Comparison of ENCODE assay signal across 1 cellular context in the genomic region with DNA sequence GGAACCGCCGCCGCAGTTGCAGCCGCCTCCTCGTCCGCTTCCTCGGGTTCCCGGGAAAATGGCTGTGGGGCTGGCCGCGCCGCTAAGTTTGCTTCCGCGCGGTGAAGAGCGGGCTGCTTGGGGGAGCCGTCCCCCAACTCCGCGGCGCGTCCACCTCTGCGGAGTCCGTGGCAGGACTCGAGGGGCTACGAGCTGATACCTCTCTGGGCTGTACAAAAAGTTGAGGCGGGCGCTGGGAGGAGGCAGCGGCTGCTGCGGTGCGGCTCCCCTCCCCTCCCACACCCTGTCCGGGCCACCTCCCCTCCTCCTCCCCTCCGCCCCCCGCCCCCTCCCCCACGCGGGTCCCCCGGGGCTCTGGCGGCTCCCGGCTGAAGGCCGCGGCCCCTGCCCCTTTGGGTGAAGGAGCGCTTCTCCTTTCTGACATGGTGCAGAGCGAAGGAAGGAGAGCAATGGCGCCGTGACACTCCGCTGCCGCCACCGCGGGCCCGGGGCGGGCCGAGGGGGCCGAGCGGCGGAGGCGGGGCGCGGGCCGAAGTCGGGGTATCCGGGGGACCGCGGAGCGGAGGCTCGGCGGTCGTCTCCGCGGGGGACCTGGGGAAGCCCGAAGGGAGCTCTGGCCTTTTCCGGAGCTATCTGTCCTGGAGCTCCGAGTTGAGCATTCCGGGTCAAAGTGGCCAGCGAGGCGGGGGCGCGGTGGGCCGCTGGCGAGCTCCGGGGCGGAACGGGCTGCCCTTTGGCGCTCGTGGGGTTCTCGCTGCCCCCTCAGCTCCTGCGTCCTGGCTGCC.
TF ChIP-seq lines count a peak whose summit lies in the region.

No MANE protein-coding gene starts in this region.

TF ChIP-seq in HepG2, 621 proteins besides CTCF, POLR2A, EP300 and RAD21 (continues in another document):
- TF ChIP-seq PAF1 (CRISPR knock-in tag; IDR thresholded peaks at IDR 0.05), result no peak
- TF ChIP-seq, protein P1, sequence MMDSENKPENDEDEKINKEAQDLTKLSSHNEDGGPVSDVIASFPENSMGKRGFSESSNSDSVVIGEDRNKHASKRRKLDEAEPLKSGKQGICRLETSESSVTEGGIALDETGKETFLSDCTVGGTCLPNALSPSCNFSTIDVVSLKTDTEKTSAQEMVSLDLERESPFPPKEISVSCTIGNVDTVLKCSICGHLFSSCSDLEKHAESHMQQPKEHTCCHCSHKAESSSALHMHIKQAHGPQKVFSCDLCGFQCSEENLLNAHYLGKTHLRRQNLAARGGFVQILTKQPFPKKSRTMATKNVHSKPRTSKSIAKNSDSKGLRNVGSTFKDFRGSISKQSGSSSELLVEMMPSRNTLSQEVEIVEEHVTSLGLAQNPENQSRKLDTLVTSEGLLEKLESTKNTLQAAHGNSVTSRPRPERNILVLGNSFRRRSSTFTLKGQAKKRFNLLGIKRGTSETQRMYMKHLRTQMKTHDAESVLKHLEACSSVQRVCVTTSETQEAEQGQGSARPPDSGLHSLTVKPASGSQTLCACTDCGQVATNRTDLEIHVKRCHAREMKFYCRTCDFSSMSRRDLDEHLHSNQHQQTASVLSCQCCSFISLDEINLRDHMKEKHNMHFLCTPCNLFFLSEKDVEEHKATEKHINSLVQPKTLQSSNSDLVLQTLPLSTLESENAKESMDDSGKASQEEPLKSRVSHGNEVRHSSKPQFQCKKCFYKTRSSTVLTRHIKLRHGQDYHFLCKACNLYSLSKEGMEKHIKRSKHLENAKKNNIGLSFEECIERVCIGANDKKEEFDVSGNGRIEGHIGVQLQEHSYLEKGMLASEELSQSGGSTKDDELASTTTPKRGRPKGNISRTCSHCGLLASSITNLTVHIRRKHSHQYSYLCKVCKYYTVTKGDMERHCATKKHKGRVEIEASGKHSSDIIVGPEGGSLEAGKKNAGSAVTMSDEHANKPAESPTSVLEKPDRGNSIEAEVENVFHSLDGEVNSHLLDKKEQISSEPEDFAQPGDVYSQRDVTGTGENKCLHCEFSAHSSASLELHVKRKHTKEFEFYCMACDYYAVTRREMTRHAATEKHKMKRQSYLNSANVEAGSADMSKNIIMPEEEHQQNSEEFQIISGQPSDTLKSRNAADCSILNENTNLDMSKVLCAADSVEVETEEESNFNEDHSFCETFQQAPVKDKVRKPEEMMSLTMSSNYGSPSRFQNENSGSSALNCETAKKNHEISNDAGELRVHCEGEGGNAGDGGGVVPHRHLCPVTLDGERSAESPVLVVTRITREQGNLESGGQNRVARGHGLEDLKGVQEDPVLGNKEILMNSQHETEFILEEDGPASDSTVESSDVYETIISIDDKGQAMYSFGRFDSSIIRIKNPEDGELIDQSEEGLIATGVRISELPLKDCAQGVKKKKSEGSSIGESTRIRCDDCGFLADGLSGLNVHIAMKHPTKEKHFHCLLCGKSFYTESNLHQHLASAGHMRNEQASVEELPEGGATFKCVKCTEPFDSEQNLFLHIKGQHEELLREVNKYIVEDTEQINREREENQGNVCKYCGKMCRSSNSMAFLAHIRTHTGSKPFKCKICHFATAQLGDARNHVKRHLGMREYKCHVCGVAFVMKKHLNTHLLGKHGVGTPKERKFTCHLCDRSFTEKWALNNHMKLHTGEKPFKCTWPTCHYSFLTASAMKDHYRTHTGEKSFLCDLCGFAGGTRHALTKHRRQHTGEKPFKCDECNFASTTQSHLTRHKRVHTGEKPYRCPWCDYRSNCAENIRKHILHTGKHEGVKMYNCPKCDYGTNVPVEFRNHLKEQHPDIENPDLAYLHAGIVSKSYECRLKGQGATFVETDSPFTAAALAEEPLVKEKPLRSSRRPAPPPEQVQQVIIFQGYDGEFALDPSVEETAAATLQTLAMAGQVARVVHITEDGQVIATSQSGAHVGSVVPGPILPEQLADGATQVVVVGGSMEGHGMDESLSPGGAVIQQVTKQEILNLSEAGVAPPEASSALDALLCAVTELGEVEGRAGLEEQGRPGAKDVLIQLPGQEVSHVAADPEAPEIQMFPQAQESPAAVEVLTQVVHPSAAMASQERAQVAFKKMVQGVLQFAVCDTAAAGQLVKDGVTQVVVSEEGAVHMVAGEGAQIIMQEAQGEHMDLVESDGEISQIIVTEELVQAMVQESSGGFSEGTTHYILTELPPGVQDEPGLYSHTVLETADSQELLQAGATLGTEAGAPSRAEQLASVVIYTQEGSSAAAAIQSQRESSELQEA (CRISPR knock-in tag; IDR thresholded peaks at IDR 0.05; ENCODE audit: not compliant biosample characterization), result no peak
- TF ChIP-seq, protein P2, sequence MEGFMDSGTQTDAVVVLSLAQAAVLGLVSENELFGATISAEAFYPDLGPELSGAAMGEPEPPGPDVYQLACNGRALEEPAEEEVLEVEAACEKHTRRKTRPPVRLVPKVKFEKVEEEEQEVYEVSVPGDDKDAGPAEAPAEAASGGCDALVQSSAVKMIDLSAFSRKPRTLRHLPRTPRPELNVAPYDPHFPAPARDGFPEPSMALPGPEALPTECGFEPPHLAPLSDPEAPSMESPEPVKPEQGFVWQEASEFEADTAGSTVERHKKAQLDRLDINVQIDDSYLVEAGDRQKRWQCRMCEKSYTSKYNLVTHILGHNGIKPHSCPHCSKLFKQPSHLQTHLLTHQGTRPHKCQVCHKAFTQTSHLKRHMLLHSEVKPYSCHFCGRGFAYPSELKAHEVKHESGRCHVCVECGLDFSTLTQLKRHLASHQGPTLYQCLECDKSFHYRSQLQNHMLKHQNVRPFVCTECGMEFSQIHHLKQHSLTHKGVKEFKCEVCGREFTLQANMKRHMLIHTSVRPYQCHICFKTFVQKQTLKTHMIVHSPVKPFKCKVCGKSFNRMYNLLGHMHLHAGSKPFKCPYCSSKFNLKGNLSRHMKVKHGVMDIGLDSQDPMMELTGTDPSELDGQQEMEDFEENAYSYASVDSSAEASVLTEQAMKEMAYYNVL (CRISPR knock-in tag; IDR thresholded peaks at IDR 0.05; ENCODE audit: borderline replicate concordance), result no peak
- TF ChIP-seq SRY (CRISPR knock-in tag; IDR thresholded peaks at IDR 0.05), result peak; percentile 54; the same call in 1 of the 2 replicates
- peak; percentile 56; the same call in 1 of the 2 replicates for TF ChIP-seq ZFX (CRISPR knock-in tag; IDR thresholded peaks at IDR 0.05; ENCODE audit: low read depth)
- TF ChIP-seq, protein P3, sequence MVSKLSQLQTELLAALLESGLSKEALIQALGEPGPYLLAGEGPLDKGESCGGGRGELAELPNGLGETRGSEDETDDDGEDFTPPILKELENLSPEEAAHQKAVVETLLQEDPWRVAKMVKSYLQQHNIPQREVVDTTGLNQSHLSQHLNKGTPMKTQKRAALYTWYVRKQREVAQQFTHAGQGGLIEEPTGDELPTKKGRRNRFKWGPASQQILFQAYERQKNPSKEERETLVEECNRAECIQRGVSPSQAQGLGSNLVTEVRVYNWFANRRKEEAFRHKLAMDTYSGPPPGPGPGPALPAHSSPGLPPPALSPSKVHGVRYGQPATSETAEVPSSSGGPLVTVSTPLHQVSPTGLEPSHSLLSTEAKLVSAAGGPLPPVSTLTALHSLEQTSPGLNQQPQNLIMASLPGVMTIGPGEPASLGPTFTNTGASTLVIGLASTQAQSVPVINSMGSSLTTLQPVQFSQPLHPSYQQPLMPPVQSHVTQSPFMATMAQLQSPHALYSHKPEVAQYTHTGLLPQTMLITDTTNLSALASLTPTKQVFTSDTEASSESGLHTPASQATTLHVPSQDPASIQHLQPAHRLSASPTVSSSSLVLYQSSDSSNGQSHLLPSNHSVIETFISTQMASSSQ (IDR thresholded peaks at IDR 0.05; ENCODE audit: low read depth), result no peak
- TF ChIP-seq, protein P3 (CRISPR knock-in tag; IDR thresholded peaks at IDR 0.05; ENCODE audit: borderline replicate concordance), result no peak
- TF ChIP-seq, protein P4, sequence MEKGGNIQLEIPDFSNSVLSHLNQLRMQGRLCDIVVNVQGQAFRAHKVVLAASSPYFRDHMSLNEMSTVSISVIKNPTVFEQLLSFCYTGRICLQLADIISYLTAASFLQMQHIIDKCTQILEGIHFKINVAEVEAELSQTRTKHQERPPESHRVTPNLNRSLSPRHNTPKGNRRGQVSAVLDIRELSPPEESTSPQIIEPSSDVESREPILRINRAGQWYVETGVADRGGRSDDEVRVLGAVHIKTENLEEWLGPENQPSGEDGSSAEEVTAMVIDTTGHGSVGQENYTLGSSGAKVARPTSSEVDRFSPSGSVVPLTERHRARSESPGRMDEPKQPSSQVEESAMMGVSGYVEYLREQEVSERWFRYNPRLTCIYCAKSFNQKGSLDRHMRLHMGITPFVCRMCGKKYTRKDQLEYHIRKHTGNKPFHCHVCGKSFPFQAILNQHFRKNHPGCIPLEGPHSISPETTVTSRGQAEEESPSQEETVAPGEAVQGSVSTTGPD (CRISPR knock-in tag; IDR thresholded peaks at IDR 0.05), result no peak
- no peak for TF ChIP-seq RCOR2 (CRISPR knock-in tag; IDR thresholded peaks at IDR 0.05)
- no peak for TF ChIP-seq ZNF350 (CRISPR knock-in tag; IDR thresholded peaks at IDR 0.05; ENCODE audit: borderline replicate concordance, low read depth)
- TF ChIP-seq ZNF552 (CRISPR knock-in tag; IDR thresholded peaks at IDR 0.05; ENCODE audit: borderline replicate concordance), result no peak
- no peak for TF ChIP-seq ZNF547 (CRISPR knock-in tag; IDR thresholded peaks at IDR 0.05)
- TF ChIP-seq YEATS2 (CRISPR knock-in tag; IDR thresholded peaks at IDR 0.05; ENCODE audit: borderline replicate concordance), result 0 out of 2 replicates have a peak, but pooled peaks have one; percentile 28
- TF ChIP-seq, protein P5, sequence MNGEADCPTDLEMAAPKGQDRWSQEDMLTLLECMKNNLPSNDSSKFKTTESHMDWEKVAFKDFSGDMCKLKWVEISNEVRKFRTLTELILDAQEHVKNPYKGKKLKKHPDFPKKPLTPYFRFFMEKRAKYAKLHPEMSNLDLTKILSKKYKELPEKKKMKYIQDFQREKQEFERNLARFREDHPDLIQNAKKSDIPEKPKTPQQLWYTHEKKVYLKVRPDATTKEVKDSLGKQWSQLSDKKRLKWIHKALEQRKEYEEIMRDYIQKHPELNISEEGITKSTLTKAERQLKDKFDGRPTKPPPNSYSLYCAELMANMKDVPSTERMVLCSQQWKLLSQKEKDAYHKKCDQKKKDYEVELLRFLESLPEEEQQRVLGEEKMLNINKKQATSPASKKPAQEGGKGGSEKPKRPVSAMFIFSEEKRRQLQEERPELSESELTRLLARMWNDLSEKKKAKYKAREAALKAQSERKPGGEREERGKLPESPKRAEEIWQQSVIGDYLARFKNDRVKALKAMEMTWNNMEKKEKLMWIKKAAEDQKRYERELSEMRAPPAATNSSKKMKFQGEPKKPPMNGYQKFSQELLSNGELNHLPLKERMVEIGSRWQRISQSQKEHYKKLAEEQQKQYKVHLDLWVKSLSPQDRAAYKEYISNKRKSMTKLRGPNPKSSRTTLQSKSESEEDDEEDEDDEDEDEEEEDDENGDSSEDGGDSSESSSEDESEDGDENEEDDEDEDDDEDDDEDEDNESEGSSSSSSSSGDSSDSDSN (CRISPR knock-in tag; IDR thresholded peaks at IDR 0.05), result 0 out of 2 replicates have a peak, but pooled peaks have one; percentile 39
- no peak for TF ChIP-seq NR2F1 (CRISPR knock-in tag; IDR thresholded peaks at IDR 0.05)
- TF ChIP-seq CHD4 (IDR thresholded peaks at IDR 0.05; ENCODE audit: borderline replicate concordance, low read length), result no peak
- TF ChIP-seq, protein P6, sequence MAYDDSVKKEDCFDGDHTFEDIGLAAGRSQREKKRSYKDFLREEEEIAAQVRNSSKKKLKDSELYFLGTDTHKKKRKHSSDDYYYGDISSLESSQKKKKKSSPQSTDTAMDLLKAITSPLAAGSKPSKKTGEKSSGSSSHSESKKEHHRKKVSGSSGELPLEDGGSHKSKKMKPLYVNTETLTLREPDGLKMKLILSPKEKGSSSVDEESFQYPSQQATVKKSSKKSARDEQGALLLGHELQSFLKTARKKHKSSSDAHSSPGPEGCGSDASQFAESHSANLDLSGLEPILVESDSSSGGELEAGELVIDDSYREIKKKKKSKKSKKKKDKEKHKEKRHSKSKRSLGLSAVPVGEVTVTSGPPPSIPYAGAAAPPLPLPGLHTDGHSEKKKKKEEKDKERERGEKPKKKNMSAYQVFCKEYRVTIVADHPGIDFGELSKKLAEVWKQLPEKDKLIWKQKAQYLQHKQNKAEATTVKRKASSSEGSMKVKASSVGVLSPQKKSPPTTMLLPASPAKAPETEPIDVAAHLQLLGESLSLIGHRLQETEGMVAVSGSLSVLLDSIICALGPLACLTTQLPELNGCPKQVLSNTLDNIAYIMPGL (CRISPR knock-in tag; IDR thresholded peaks at IDR 0.05; ENCODE audit: borderline replicate concordance in 1 of 2, low read depth in 1 of 2), result no peak
- TF ChIP-seq AGO2 (optimal IDR thresholded peaks at IDR 0.05; ENCODE audit: low read depth, low read length), result peak; percentile 58
- TF ChIP-seq ZNF180 (CRISPR knock-in tag; IDR thresholded peaks at IDR 0.05; ENCODE audit: borderline replicate concordance, low read depth), result no peak
- peak; percentile 91 for TF ChIP-seq HNRNPK (IDR thresholded peaks at IDR 0.05; ENCODE audit: low read depth, low read length, poor library complexity, severe bottlenecking)
- TF ChIP-seq NR1H2 (CRISPR knock-in tag; IDR thresholded peaks at IDR 0.05; ENCODE audit: borderline replicate concordance, low read depth), result no peak
- no peak for TF ChIP-seq REPIN1 (CRISPR knock-in tag; IDR thresholded peaks at IDR 0.05; ENCODE audit: borderline replicate concordance, low read depth)
- no peak for TF ChIP-seq ARHGAP35 (CRISPR knock-in tag; IDR thresholded peaks at IDR 0.05; ENCODE audit: borderline replicate concordance)
- TF ChIP-seq ZNF7 (CRISPR knock-in tag; IDR thresholded peaks at IDR 0.05), result no peak
- TF ChIP-seq NBN (conservative IDR thresholded peaks at IDR 0.05), result no peak
- TF ChIP-seq ZFP90 (CRISPR knock-in tag; IDR thresholded peaks at IDR 0.05; ENCODE audit: borderline replicate concordance), result 0 out of 2 replicates have a peak, but pooled peaks have one; percentile 43
- TF ChIP-seq ZNF333 (CRISPR knock-in tag; IDR thresholded peaks at IDR 0.05; ENCODE audit: borderline replicate concordance), result peak; percentile 77; the same call in 1 of the 2 replicates
- TF ChIP-seq, protein P7, sequence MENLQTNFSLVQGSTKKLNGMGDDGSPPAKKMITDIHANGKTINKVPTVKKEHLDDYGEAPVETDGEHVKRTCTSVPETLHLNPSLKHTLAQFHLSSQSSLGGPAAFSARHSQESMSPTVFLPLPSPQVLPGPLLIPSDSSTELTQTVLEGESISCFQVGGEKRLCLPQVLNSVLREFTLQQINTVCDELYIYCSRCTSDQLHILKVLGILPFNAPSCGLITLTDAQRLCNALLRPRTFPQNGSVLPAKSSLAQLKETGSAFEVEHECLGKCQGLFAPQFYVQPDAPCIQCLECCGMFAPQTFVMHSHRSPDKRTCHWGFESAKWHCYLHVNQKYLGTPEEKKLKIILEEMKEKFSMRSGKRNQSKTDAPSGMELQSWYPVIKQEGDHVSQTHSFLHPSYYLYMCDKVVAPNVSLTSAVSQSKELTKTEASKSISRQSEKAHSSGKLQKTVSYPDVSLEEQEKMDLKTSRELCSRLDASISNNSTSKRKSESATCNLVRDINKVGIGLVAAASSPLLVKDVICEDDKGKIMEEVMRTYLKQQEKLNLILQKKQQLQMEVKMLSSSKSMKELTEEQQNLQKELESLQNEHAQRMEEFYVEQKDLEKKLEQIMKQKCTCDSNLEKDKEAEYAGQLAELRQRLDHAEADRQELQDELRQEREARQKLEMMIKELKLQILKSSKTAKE (CRISPR knock-in tag; IDR thresholded peaks at IDR 0.05; ENCODE audit: borderline replicate concordance), result 0 out of 2 replicates have a peak, but pooled peaks have one; percentile 6
